In genomic region chr2:204452464-204453023, GRCh38 we compare ENCODE assay signal across 1 cellular context.
TF ChIP-seq lines count a peak whose summit lies in the region.

No MANE protein-coding gene starts in this region.

TF ChIP-seq in GM23338, 12 proteins besides CTCF, POLR2A, EP300 and RAD21 (continued from another document):
- TF ChIP-seq ETS1 (IDR thresholded peaks at IDR 0.05) (no peak), POLR2AphosphoS5 (IDR thresholded peaks at IDR 0.05; ENCODE audit: low read depth) (no peak)
